Comparison of ENCODE assay signal across 8 cellular contexts in genomic region chr3:37024092-37024491, GRCh38. TPM values are rescaled to one million over a fixed set of nuclear protein-coding genes. Genes with fewer than 3 reads are reported as not detected.
DNase-seq lines count a peak whose midpoint lies in the region; ATAC-seq and TF ChIP-seq lines count a peak whose summit lies in the region.

No MANE protein-coding gene starts in this region.

- no peaks in the 10 kb centered on the region for H4K20me1 ChIP-seq in Karpas-422 (ENCODE audit: insufficient read depth, low read depth, low read length)

- H3K36me3 Mint-ChIP-seq in MCF 10A (ENCODE audit: insufficient read depth, unreplicated experiment): peaks cover 99% of the 10 kb centered on the region
- peaks cover 64% of the 10 kb centered on the region for H3K36me3 Mint-ChIP-seq in neural crest cell (ENCODE audit: low read depth)

- H3K4me3 Mint-ChIP-seq in MCF 10A (ENCODE audit: unreplicated experiment) (no peak overlapping the region), neural crest cell (no peak overlapping the region)

- H3K27me3 Mint-ChIP-seq in MCF 10A (ENCODE audit: insufficient read depth, unreplicated experiment) (no peaks in the 10 kb centered on the region), neural crest cell (ENCODE audit: low read depth) (no peaks in the 10 kb centered on the region)

- no peaks in the 10 kb centered on the region for H3K27me3 ChIP-seq in Karpas-422 (ENCODE audit: low read length)

- DNase-seq in EL: peak; percentile 8
- peak; percentile 68 for DNase-seq in Karpas-422
- DNase-seq in MCF 10A (ENCODE audit: unreplicated experiment): peak; percentile 8
- DNase-seq in neural crest cell (ENCODE audit: low read depth, low spot score): no peak
- no peak for DNase-seq in CD1c-positive myeloid dendritic cell (ENCODE audit: extremely low spot score)
- no peak for DNase-seq in NCI-H69 (lab: John Stamatoyannopoulos, UW)

- H3K4me1 Mint-ChIP-seq in MCF 10A (ENCODE audit: insufficient read depth, unreplicated experiment) (no peaks in the 10 kb centered on the region), neural crest cell (no peaks in the 10 kb centered on the region)

- POLR2A ChIA-PET in MCF 10A (lab: Yijun Ruan, JAX): interaction anchor here (0.9 kb wide), 1 partner anchor 10 kb away, joined by 3 read pairs; no protein-coding TSS in a partner anchor

- peaks cover 4% of the 10 kb centered on the region; the same call in 1 of the 2 replicates for H3K79me2 ChIP-seq in Karpas-422 (ENCODE audit: low read length)

- peaks cover 37% of the 10 kb centered on the region for H3K36me3 ChIP-seq in Karpas-422 (ENCODE audit: insufficient read depth, low read length)

- no peak overlapping the region for H3K4me3 ChIP-seq in Karpas-422 (ENCODE audit: low read length)

- no peaks in the 10 kb centered on the region for H3K9me3 ChIP-seq in Karpas-422 (ENCODE audit: low read length)

- CTCF ChIA-PET in MCF 10A (lab: Yijun Ruan, JAX): interaction anchor here (0.6 to 1.6 kb wide), 5 partner anchors 13 to 980 kb away, joined by 3 to 11 read pairs (median 3); no protein-coding TSS in a partner anchor

- H2AFZ ChIP-seq in Karpas-422 (ENCODE audit: low read length): no peak overlapping the region

- intact Hi-C loops in MCF 10A (cut with micrococcal nuclease): loop anchor here (1.0 kb wide), 1 partner anchor 189 kb away; no protein-coding TSS in a partner anchor

- H3K4me2 ChIP-seq in Karpas-422 (ENCODE audit: low read depth, low read length, poor library complexity, severe bottlenecking): no peak overlapping the region

- TF ChIP-seq CTCF in MCF 10A (IDR thresholded peaks at IDR 0.05; ENCODE audit: unreplicated experiment): peak; percentile 19
- TF ChIP-seq CTCF in neural crest cell (conservative IDR thresholded peaks at IDR 0.05): peak; percentile 39

- no peak overlapping the region for H3K27ac ChIP-seq in Karpas-422 (ENCODE audit: low read length)

- H3K9me3 Mint-ChIP-seq in MCF 10A (ENCODE audit: unreplicated experiment): peaks cover 9% of the 10 kb centered on the region
- peaks cover 8% of the 10 kb centered on the region for H3K9me3 Mint-ChIP-seq in neural crest cell

- no peaks in the 10 kb centered on the region for H3K9me2 ChIP-seq in Karpas-422 (replicated peaks; ENCODE audit: insufficient read depth, low read length)

- peaks cover 12% of the 10 kb centered on the region for H3K4me1 ChIP-seq in Karpas-422 (ENCODE audit: low read length)

- no peak overlapping the region for H3K9ac ChIP-seq in Karpas-422 (ENCODE audit: low read length)

- ATAC-seq in HG03135 (IDR thresholded peaks at IDR 0.05; ENCODE audit: unreplicated experiment): no peak
- ATAC-seq in GM21717 (IDR thresholded peaks at IDR 0.05; ENCODE audit: unreplicated experiment): no peak

- H3K27ac Mint-ChIP-seq in MCF 10A (ENCODE audit: low read depth, unreplicated experiment) (no peak overlapping the region), neural crest cell (ENCODE audit: unreplicated experiment) (no peak overlapping the region)

- BruUV-seq in MCF 10A (replicated peaks; lab: Mats Ljungman, UMichigan): no TSS peak

RNA-seq across cellular contexts. Expression of gene MLH1, which starts 30.8 kb away (rescaled TPM):
- 47.8 and 61.4 TPM in 2 replicates for total RNA-seq in Karpas-422 (2014; rRNA removed; shearing (Covaris generic); ENCODE audit: low replicate concordance)
- total RNA-seq in MCF 10A (2022): 57.0 and 65.0 TPM in 2 replicates
- 62.7 and 63.6 TPM in 2 replicates for total RNA-seq in neural crest cell

RNA-seq across cellular contexts. Expression of gene EPM2AIP1, which starts 31.2 kb away (rescaled TPM):
- 20.7 and 27.5 TPM in 2 replicates for total RNA-seq in Karpas-422 (2014; rRNA removed; shearing (Covaris generic); ENCODE audit: low replicate concordance)
- total RNA-seq in MCF 10A (2022) (12.0 and 12.9 TPM in 2 replicates), neural crest cell (27.9 and 30.1 TPM in 2 replicates)

Comparison
In these comparisons a context has a peak if more than half of its experiments do, and no peak if none do; other contexts are left out.
1. DNase-seq: peak in EL (single experiment), Karpas-422 (single experiment) and MCF 10A (single experiment); none in neural crest cell (single experiment), CD1c-positive myeloid dendritic cell (single experiment) and NCI-H69 (single experiment).